Comparison of ENCODE assay signal across 18 cellular contexts in the genomic region with DNA sequence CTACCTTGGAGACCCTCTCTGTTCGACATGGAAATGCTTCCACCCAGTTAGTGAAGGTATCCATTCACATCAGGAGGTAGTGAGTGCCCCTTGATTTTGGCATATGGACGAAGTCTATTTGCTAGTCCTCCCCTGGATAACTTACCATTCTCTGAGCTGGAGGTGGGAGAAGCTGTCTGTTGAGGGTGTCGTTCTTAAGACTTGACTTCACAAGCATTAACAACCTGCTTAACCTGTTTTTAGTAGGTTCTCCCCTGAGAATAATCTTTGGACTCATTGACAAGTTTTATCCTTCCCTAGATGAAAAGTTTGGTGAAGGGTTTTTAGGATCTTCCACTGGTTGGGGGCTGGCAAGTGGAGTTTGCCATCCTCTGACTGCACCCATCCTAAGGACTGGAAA.
"Had no signal": no experiment of that assay in that cellular context is flagged by ENCODE, and none has a peak within 500 bp of the region (broad histone marks: within the 10 kb centered on the region; RNA-seq: fewer than 3 reads in every experiment).

No MANE protein-coding gene starts in this region.

- H2AFZ ChIP-seq: hepatocyte, parathyroid adenoma had no signal

- H3K79me2 ChIP-seq: hepatocyte, parathyroid adenoma had no signal

- H3K4me1 ChIP-seq: left ventricle myocardium inferior, parathyroid adenoma, stomach, suprapubic skin, tibial nerve had no signal

- DNase-seq: activated CD4-positive, alpha-beta memory T cell treated with anti-CD3 and anti-CD28 coated beads for 36 hours; activated CD4-positive, alpha-beta T cell treated with anti-CD3 and anti-CD28 coated beads for 48 hours; activated naive CD4-positive, alpha-beta T cell treated with Interleukin-2 at 50 U/mL for 16 hours; activated naive CD8-positive, alpha-beta T cell treated with anti-CD3 and anti-CD28 coated beads for 36 hours; activated T-cell treated with anti-CD3 and anti-CD28 coated beads, Interleukin-2, amount 50 U/mL, for 48 hours; cortex of kidney; glutamatergic neuron; left ventricle myocardium inferior; right cardiac atrium; stomach had no signal

- H3K27ac ChIP-seq: hepatocyte, left ventricle myocardium inferior, parathyroid adenoma, skin epidermis, stomach, suprapubic skin, tibial nerve had no signal

- H3K4me2 ChIP-seq: hepatocyte had no signal

- H3K4me3 Mint-ChIP-seq: activated CD4-positive, alpha-beta memory T cell treated with anti-CD3 and anti-CD28 coated beads for 36 hours; activated naive CD8-positive, alpha-beta T cell treated with anti-CD3 and anti-CD28 coated beads for 36 hours; nephron; stimulated activated memory B cell treated with anti-CD40 and anti-IgM and Interleukin-4, amounts not matched to agents 10 μg/mL and 1 μg/mL and 100 μg/mL, for 72 hours had no signal

- H3K36me3 Mint-ChIP-seq: activated CD4-positive, alpha-beta memory T cell treated with anti-CD3 and anti-CD28 coated beads for 36 hours; activated naive CD8-positive, alpha-beta T cell treated with anti-CD3 and anti-CD28 coated beads for 36 hours; stimulated activated memory B cell treated with anti-CD40 and anti-IgM and Interleukin-4, amounts not matched to agents 10 μg/mL and 1 μg/mL and 100 μg/mL, for 72 hours had no signal

- H3K4me1 Mint-ChIP-seq: activated naive CD8-positive, alpha-beta T cell treated with anti-CD3 and anti-CD28 coated beads for 36 hours; nephron; stimulated activated memory B cell treated with anti-CD40 and anti-IgM and Interleukin-4, amounts not matched to agents 10 μg/mL and 1 μg/mL and 100 μg/mL, for 72 hours had no signal

- H3K27me3 Mint-ChIP-seq: activated CD4-positive, alpha-beta memory T cell treated with anti-CD3 and anti-CD28 coated beads for 36 hours; activated naive CD8-positive, alpha-beta T cell treated with anti-CD3 and anti-CD28 coated beads for 36 hours; stimulated activated memory B cell treated with anti-CD40 and anti-IgM and Interleukin-4, amounts not matched to agents 10 μg/mL and 1 μg/mL and 100 μg/mL, for 72 hours had no signal

- FAIRE-seq: frontal cortex had no signal

- H3K4me3 ChIP-seq: hepatocyte, left ventricle myocardium inferior, skin epidermis, stomach, suprapubic skin, tibial nerve had no signal

- H3K27me3 ChIP-seq: hepatocyte, stomach, suprapubic skin, tibial nerve had no signal

- H3K9me3 ChIP-seq: left ventricle myocardium inferior, stomach, suprapubic skin, tibial nerve had no signal

- H3K9ac ChIP-seq: parathyroid adenoma had no signal

- H3K27ac Mint-ChIP-seq: activated CD4-positive, alpha-beta memory T cell treated with anti-CD3 and anti-CD28 coated beads for 36 hours; activated naive CD8-positive, alpha-beta T cell treated with anti-CD3 and anti-CD28 coated beads for 36 hours; nephron; stimulated activated memory B cell treated with anti-CD40 and anti-IgM and Interleukin-4, amounts not matched to agents 10 μg/mL and 1 μg/mL and 100 μg/mL, for 72 hours had no signal

- H3K9me3 Mint-ChIP-seq: nephron had no signal

- H3K36me3 ChIP-seq: left ventricle myocardium inferior, stomach, suprapubic skin, tibial nerve had no signal
